ENCODE assay signal across 9 cellular contexts in the genomic region with DNA sequence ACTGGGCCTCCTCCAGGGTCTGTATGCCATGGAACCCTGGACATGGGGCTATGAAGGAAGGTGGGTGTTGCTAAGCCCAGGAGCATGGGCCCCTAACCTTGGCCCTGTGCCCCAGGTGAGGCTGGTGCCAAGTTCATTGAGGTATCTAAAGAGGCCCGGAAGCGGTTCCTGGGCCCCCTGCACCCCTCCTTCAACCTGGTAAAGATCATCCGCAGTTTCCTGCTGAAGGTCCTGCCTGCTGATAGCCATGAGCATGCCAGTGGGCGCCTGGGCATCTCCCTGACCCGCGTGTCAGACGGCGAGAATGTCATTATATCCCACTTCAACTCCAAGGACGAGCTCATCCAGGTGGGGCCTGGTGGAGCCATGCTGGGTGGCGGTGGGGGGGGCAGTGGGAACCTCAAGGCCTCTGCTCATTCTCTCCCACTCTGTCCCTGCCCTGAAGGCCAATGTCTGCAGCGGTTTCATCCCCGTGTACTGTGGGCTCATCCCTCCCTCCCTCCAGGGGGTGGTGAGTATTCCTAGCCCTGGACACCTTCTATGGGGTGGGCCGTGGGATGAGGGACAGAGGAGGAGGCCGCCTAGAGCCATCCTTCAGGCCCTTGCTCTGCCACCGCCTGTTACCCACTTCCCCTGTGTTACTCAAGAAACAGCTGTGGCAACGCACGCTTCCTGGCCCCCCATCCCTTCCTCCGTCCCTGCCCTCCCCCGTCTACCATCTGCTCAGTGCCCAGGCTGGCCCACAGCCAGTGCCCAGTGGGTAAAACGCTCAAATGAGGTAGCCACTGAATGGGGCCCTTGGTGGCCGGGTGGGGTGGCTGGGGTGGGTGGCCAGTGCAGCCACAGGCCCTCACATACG. TPM values are rescaled to one million over a fixed set of nuclear protein-coding genes. Genes with fewer than 3 reads are reported as not detected.
DNase-seq lines count a peak whose midpoint lies in the region; ATAC-seq and TF ChIP-seq lines count a peak whose summit lies in the region.
"Had no signal": no experiment of that assay in that cellular context is flagged by ENCODE, and none has a peak within 500 bp of the region (broad histone marks: within the 10 kb centered on the region; RNA-seq: fewer than 3 reads in every experiment).

No MANE protein-coding gene starts in this region.

- H3K4me1 ChIP-seq in IMR-90 (ENCODE audit: control insufficient read depth, insufficient read depth, low read length) (peaks cover 21% of the 10 kb centered on the region), mammary epithelial cell (ENCODE audit: insufficient read depth, low read length) (peaks cover 31% of the 10 kb centered on the region)

- peaks cover 37% of the 10 kb centered on the region for H4K20me1 ChIP-seq in IMR-90 (ENCODE audit: insufficient read depth, low read length)
- no peaks in the 10 kb centered on the region for H4K20me1 ChIP-seq in mammary epithelial cell (ENCODE audit: insufficient read depth, low read length)

- H3K27me3 ChIP-seq in IMR-90 (ENCODE audit: control insufficient read depth, insufficient read depth, low read length): peaks cover under 1% of the 10 kb centered on the region; the same call in 1 of the 2 replicates
- no peaks in the 10 kb centered on the region for H3K27me3 ChIP-seq in mammary epithelial cell (ENCODE audit: insufficient read depth, low read length)

- H3K18ac ChIP-seq in IMR-90 (ENCODE audit: low read depth, low read length): no peak overlapping the region

- H3K4me2 ChIP-seq in IMR-90 (ENCODE audit: low read depth, low read length) (peak overlapping the region; percentile 31), mammary epithelial cell (ENCODE audit: insufficient read depth, low read depth, low read length) (peak overlapping the region; percentile 100)

- peak overlapping the region; percentile 63 for H2AK5ac ChIP-seq in IMR-90 (ENCODE audit: low read depth, low read length)

- CTCF ChIA-PET in IMR-90 (lab: Yijun Ruan, JAX): interaction anchor here (0.6 kb wide), 1 partner anchor 37 kb away, joined by 3 read pairs; no protein-coding TSS in a partner anchor
- CTCF ChIA-PET in mammary epithelial cell (lab: Charles Lee; ENCODE audit: low non-redundant PET): no interaction called here

- in situ Hi-C loops in IMR-90 (cut with MboI; ENCODE audit: low sequenced_read_pairs) (no loop called here), mammary epithelial cell (cut with MboI; ENCODE audit: low sequenced_read_pairs in 2 of 2) (no loop called here)

- H2AFZ ChIP-seq in IMR-90 (replicated peaks; ENCODE audit: low read length, poor library complexity) (peak overlapping the region; percentile 58), mammary epithelial cell (ENCODE audit: low read depth, low read length) (no peak overlapping the region)

- H2BK5ac ChIP-seq in IMR-90 (ENCODE audit: low read depth, low read length, poor library complexity, severe bottlenecking): peak overlapping the region; percentile 13

- no peak; the same call in 1 of the 2 replicates for TF ChIP-seq POLR2A in IMR-90 (IDR thresholded peaks at IDR 0.05; ENCODE audit: low read depth, low read length)

- no peak overlapping the region for H2BK20ac ChIP-seq in IMR-90 (ENCODE audit: low read depth, low read length)

- no peak overlapping the region for H3K14ac ChIP-seq in IMR-90 (replicated peaks; ENCODE audit: low read depth, low read length)

- no peak overlapping the region for H3K4me3 ChIP-seq in IMR-90 (ENCODE audit: insufficient read depth, low read depth, low read length)
- H3K4me3 ChIP-seq in mammary epithelial cell (replicated peaks in 1 of 3; ENCODE audit: insufficient read depth in 1 of 3, low read depth in 2 of 3, low read length in 3 of 3): peak overlapping the region in 1 of 3 experiments; percentile 22

- no peak overlapping the region for H4K91ac ChIP-seq in IMR-90 (ENCODE audit: insufficient read depth, low read depth, low read length)

- no peaks in the 10 kb centered on the region for H3K9me3 ChIP-seq in IMR-90 (ENCODE audit: control insufficient read depth, insufficient read depth, low read length)
- H3K9me3 ChIP-seq in mammary epithelial cell (replicated peaks; ENCODE audit: insufficient read depth, low read length): no peaks in the 10 kb centered on the region

- no peak for TF ChIP-seq RAD21 in IMR-90 (IDR thresholded peaks at IDR 0.05; ENCODE audit: low read length)

- no peak overlapping the region for H3K4ac ChIP-seq in IMR-90 (ENCODE audit: low read depth, low read length)

- no peak for ATAC-seq in IMR-90 (ENCODE audit: low read depth)
- no peak for ATAC-seq in GM18867 (IDR thresholded peaks at IDR 0.05; ENCODE audit: unreplicated experiment)
- no peak for ATAC-seq in HG03095 (IDR thresholded peaks at IDR 0.05; ENCODE audit: unreplicated experiment)
- ATAC-seq in GM19467 (IDR thresholded peaks at IDR 0.05; ENCODE audit: unreplicated experiment): no peak
- no peak for ATAC-seq in GM18870 (IDR thresholded peaks at IDR 0.05; ENCODE audit: unreplicated experiment)

- H2BK15ac ChIP-seq in IMR-90 (ENCODE audit: low read depth, low read length): no peak overlapping the region

- H3K9me1 ChIP-seq in IMR-90 (ENCODE audit: insufficient read depth, low read length): peaks cover 13% of the 10 kb centered on the region

- TF ChIP-seq CTCF in IMR-90 (conservative IDR thresholded peaks at IDR 0.05; ENCODE audit: low read depth, low read length) (no peak), mammary epithelial cell (conservative IDR thresholded peaks at IDR 0.05 in 1 of 2, IDR thresholded peaks at IDR 0.05 in 1 of 2; ENCODE audit: extremely low read depth in 1 of 2, insufficient read depth in 1 of 2, low read depth in 1 of 2, low read length in 2 of 2) (no peak)

- H2BK120ac ChIP-seq in IMR-90 (ENCODE audit: low read depth, low read length): no peak overlapping the region

- no peak overlapping the region for H3K56ac ChIP-seq in IMR-90 (ENCODE audit: extremely low read depth, insufficient read depth, low read length)

- no TSS peak for BruUV-seq in IMR-90 (replicated peaks; lab: Mats Ljungman, UMichigan)
- BruUV-seq in mammary epithelial cell (replicated peaks; lab: Mats Ljungman, UMichigan): no TSS peak

- H3K79me1 ChIP-seq in IMR-90 (ENCODE audit: low read depth in 1 of 2, low read length in 2 of 2): peaks cover 19 to 29% of the 10 kb centered on the region in 2 experiments

- POLR2A ChIA-PET in IMR-90 (lab: Charles Lee; ENCODE audit: unreplicated experiment): no interaction called here

- intact Hi-C loops in IMR-90 (cut with micrococcal nuclease) (no loop called here), mammary epithelial cell (cut with micrococcal nuclease) (loop anchor here (2.0 kb wide), 1 partner anchor 13 kb away; no protein-coding TSS in a partner anchor)

- H3K79me2 ChIP-seq in mammary epithelial cell (ENCODE audit: insufficient read depth, low read length): peaks cover 24% of the 10 kb centered on the region

- DNase-seq in A172 (ENCODE audit: low spot score) (peak; percentile 60), IMR-90 (no peak), mammary epithelial cell (no peak), myocyte (ENCODE audit: low read depth) (peak; percentile 95)

- peaks cover 30% of the 10 kb centered on the region for H3K36me3 ChIP-seq in IMR-90 (ENCODE audit: control insufficient read depth, insufficient read depth, low read length)
- no peaks in the 10 kb centered on the region for H3K36me3 ChIP-seq in mammary epithelial cell (ENCODE audit: insufficient read depth, low read length)

- H3K9ac ChIP-seq in IMR-90 (ENCODE audit: low read depth, low read length) (no peak overlapping the region), mammary epithelial cell (ENCODE audit: insufficient read depth, low read length) (no peak overlapping the region)

- no peak overlapping the region for H3K27ac ChIP-seq in IMR-90 (ENCODE audit: insufficient read depth, low read length)
- H3K27ac ChIP-seq in mammary epithelial cell (ENCODE audit: insufficient read depth, low read depth, low read length): no peak overlapping the region

- dilution Hi-C loops in IMR-90 (cut with HindIII; ENCODE audit: low sequenced_read_pairs, unreplicated experiment): no loop called here
- dilution Hi-C loops in mammary epithelial cell (cut with HindIII; ENCODE audit: low sequenced_read_pairs): no loop called here

- 0 out of 4 replicates have a peak overlapping the region, but pooled peaks of 1 of the 2 experiments have one; percentile 12 for H4K8ac ChIP-seq in IMR-90 (ENCODE audit: low read depth in 2 of 2, low read length in 2 of 2)

- H3K23ac ChIP-seq in IMR-90 (ENCODE audit: low read depth, low read length): no peak overlapping the region

- no peak overlapping the region for H4K5ac ChIP-seq in IMR-90 (ENCODE audit: low read depth, low read length)

- 100% methylated on average over 2 of the region's 22 CpGs; no CpG with 5 or more reads in 1 of the 2 experiments for WGBS in IMR-90 (ENCODE audit: extremely low coverage in 2 of 2, insufficient read length in 1 of 2), 2 experiments
- WGBS in mammary epithelial cell (ENCODE audit: low coverage, missing lambda C conversion rate): 38% methylated on average over 8 of the region's 22 CpGs

- H2AK9ac ChIP-seq in IMR-90 (replicated peaks; ENCODE audit: low read depth, low read length, poor library complexity): peak overlapping the region; percentile 88

RNA-seq across cellular contexts. Expression of a gene that starts 3.0 kb away (rescaled TPM):
- 17.0 and 33.8 TPM in 2 replicates for total RNA-seq in A172 (2014; rRNA removed; shearing (Covaris generic))
- total RNA-seq in IMR-90 (2012; rRNA removed) (7.0 and 7.2 TPM in 2 replicates), mammary epithelial cell (10 to 100 TPM; 14.7 to 62.6 TPM), myocyte (84.0 and 183 TPM in 2 replicates)
- polyA plus RNA-seq in IMR-90 (2012; rRNA removed) (94.3 and 109 TPM in 2 replicates), mammary epithelial cell (13.7 TPM)
- 84.2 and 129 TPM in 2 replicates for polyA plus RNA-seq in IMR-90 (2012; cell fraction: cytosol; rRNA removed)
- 289 and 727 TPM in 2 replicates for polyA plus RNA-seq in IMR-90 (2012; cell fraction: nucleus; rRNA removed; ENCODE audit: low replicate concordance)
- 17.2 TPM for polyA minus RNA-seq in mammary epithelial cell
- polyA plus RNA-seq in myocyte (2012): 179 TPM

RNA-seq across cellular contexts. Expression of a gene that starts 6.0 kb away (rescaled TPM):
- total RNA-seq in A172 (2014; rRNA removed; shearing (Covaris generic)): not detected in 2 replicates
- total RNA-seq in IMR-90 (2012; rRNA removed) (0.28 and 0.54 TPM in 2 replicates), mammary epithelial cell (under 1 TPM in 1 of 2 donors, not detected in 1; 0.17 TPM), myocyte (16.6 and 26.5 TPM in 2 replicates)
- polyA plus RNA-seq in IMR-90 (2012; rRNA removed) (2.5 and 3.2 TPM in 2 replicates), mammary epithelial cell (0.25 TPM)
- 3.2 and 3.5 TPM in 2 replicates for polyA plus RNA-seq in IMR-90 (2012; cell fraction: cytosol; rRNA removed)
- 8.0 and 18.2 TPM in 2 replicates for polyA plus RNA-seq in IMR-90 (2012; cell fraction: nucleus; rRNA removed; ENCODE audit: low replicate concordance)
- polyA minus RNA-seq in mammary epithelial cell: not detected
- 9.4 TPM for polyA plus RNA-seq in myocyte (2012)
- total RNA-seq: SK-MEL-5 had no signal

RNA-seq across cellular contexts. Expression of a gene that starts 11.0 kb away (rescaled TPM):
- 892 and 998 TPM in 2 replicates for total RNA-seq in A172 (2014; rRNA removed; shearing (Covaris generic))
- 789 and 1,150 TPM in 2 replicates for total RNA-seq in IMR-90 (2012; rRNA removed)
- polyA plus RNA-seq in IMR-90 (2012; rRNA removed): 1,267 and 1,435 TPM in 2 replicates
- 933 and 2,823 TPM in 2 replicates for polyA plus RNA-seq in IMR-90 (2012; cell fraction: cytosol; rRNA removed)
- polyA plus RNA-seq in IMR-90 (2012; cell fraction: nucleus; rRNA removed; ENCODE audit: low replicate concordance): 859 and 2,218 TPM in 2 replicates
- total RNA-seq in mammary epithelial cell: 100 to 1,000 TPM; 387 to 511 TPM
- 721 TPM for polyA plus RNA-seq in mammary epithelial cell
- polyA minus RNA-seq in mammary epithelial cell: 374 TPM
- 900 and 1,201 TPM in 2 replicates for total RNA-seq in myocyte
- 1,432 TPM for polyA plus RNA-seq in myocyte (2012)

RNA-seq across cellular contexts. Expression of a gene that starts 12.0 kb away (rescaled TPM):
- 399 and 585 TPM in 2 replicates for total RNA-seq in A172 (2014; rRNA removed; shearing (Covaris generic))
- 59.9 and 95.0 TPM in 2 replicates for total RNA-seq in IMR-90 (2012; rRNA removed)
- polyA plus RNA-seq in IMR-90 (2012; rRNA removed): 1,851 and 1,897 TPM in 2 replicates
- 794 and 1,177 TPM in 2 replicates for polyA plus RNA-seq in IMR-90 (2012; cell fraction: cytosol; rRNA removed)
- polyA plus RNA-seq in IMR-90 (2012; cell fraction: nucleus; rRNA removed; ENCODE audit: low replicate concordance): 397 and 406 TPM in 2 replicates
- total RNA-seq in mammary epithelial cell: 1,000 to 10,000 TPM in 1 of 2 donors, 100 to 1,000 TPM in 1; 135 to 1,487 TPM
- 1,296 TPM for polyA plus RNA-seq in mammary epithelial cell
- 737 TPM for polyA minus RNA-seq in mammary epithelial cell
- 381 and 504 TPM in 2 replicates for total RNA-seq in myocyte
- polyA plus RNA-seq in myocyte (2012): 1,554 TPM

RNA-seq across cellular contexts. Expression of a gene that starts 16.7 kb away (rescaled TPM):
- 5.7 and 6.0 TPM in 2 replicates for total RNA-seq in A172 (2014; rRNA removed; shearing (Covaris generic))
- 0.56 and 1.3 TPM in 2 replicates for total RNA-seq in IMR-90 (2012; rRNA removed)
- polyA plus RNA-seq in IMR-90 (2012; rRNA removed): 16.4 and 20.3 TPM in 2 replicates
- 8.2 and 12.3 TPM in 2 replicates for polyA plus RNA-seq in IMR-90 (2012; cell fraction: cytosol; rRNA removed)
- polyA plus RNA-seq in IMR-90 (2012; cell fraction: nucleus; rRNA removed; ENCODE audit: low replicate concordance): 104 and 312 TPM in 2 replicates
- total RNA-seq in mammary epithelial cell: 10 to 100 TPM in 1 of 2 donors, 1 to 10 TPM in 1; 4.5 to 19.2 TPM
- polyA plus RNA-seq in mammary epithelial cell: 9.3 TPM
- polyA minus RNA-seq in mammary epithelial cell: 1.8 TPM
- total RNA-seq in myocyte: 10.5 and 14.7 TPM in 2 replicates
- polyA plus RNA-seq in myocyte (2012): 11.7 TPM

Comparison
In these comparisons a context has a peak if more than half of its experiments do, and no peak if none do; other contexts are left out.
1. DNase-seq: peak in A172 (single experiment) and myocyte (single experiment); none in IMR-90 (single experiment) and mammary epithelial cell (single experiment).
2. RNA of a gene that starts 6.0 kb away (total RNA-seq): 16.6 to 26.5 TPM in myocyte; 0.28 to 0.54 TPM in IMR-90, 0.17 TPM in mammary epithelial cell and not detected in A172; every median in the first group is over 10 times any median in the second.